ENCODE assay signal across 17 cellular contexts in genomic region chr9:90933468-90933867, GRCh38.
DNase-seq lines count a peak whose midpoint lies in the region; ATAC-seq and TF ChIP-seq lines count a peak whose summit lies in the region.
"Had no signal": no experiment of that assay in that cellular context is flagged by ENCODE, and none has a peak within 500 bp of the region (broad histone marks: within the 10 kb centered on the region; RNA-seq: fewer than 3 reads in every experiment).

No MANE protein-coding gene starts in this region.

- peak overlapping the region; percentile 16 for H3K27ac Mint-ChIP-seq in activated T-cell treated with anti-CD3 and anti-CD28 coated beads, Interleukin-2, amount 50 U/mL, for 72 hours
- no peak overlapping the region for H3K27ac Mint-ChIP-seq in activated T-cell treated with anti-CD3 and anti-CD28 coated beads, Interleukin-2, amount 50 U/mL, for 24 hours
- no peak overlapping the region for H3K27ac Mint-ChIP-seq in CD14-positive monocyte
- H3K27ac Mint-ChIP-seq: CD4-positive, CD25-positive, alpha-beta regulatory T cell; GM23338 had no signal

- TF ChIP-seq CTCF in CD14-positive monocyte (IDR thresholded peaks at IDR 0.05) (no peak), OCI-LY7 (conservative IDR thresholded peaks at IDR 0.05; ENCODE audit: low read length) (no peak), foreskin keratinocyte (conservative IDR thresholded peaks at IDR 0.05) (no peak)

- H3K27ac ChIP-seq in OCI-LY7 (ENCODE audit: low read depth, low read length, poor library complexity, severe bottlenecking) (no peak overlapping the region), foreskin keratinocyte (no peak overlapping the region)
- H3K27ac ChIP-seq: 22Rv1, A549 had no signal

- H3K9me3 ChIP-seq in OCI-LY7 (ENCODE audit: low read length), result no peaks in the 10 kb centered on the region
- H3K9me3 ChIP-seq: A549 had no signal

- no peak overlapping the region for H3K4me3 ChIP-seq in OCI-LY7 (ENCODE audit: low read depth, low read length, poor library complexity, severe bottlenecking)
- H3K4me3 ChIP-seq: A549, GM23338 had no signal

- intact Hi-C loops in CD14-positive monocyte (cut with micrococcal nuclease) (no loop called here), OCI-LY7 (cut with micrococcal nuclease; ENCODE audit: unreplicated experiment) (no loop called here)

- peaks cover 51% of the 10 kb centered on the region for H3K27me3 Mint-ChIP-seq in activated T-cell treated with anti-CD3 and anti-CD28 coated beads, Interleukin-2, amount 50 U/mL, for 72 hours (ENCODE audit: low read depth)
- peaks cover 51% of the 10 kb centered on the region for H3K27me3 Mint-ChIP-seq in activated T-cell treated with anti-CD3 and anti-CD28 coated beads, Interleukin-2, amount 50 U/mL, for 24 hours
- peaks cover 3 to 10% (median 5%) of the 10 kb centered on the region in 3 donors for H3K27me3 Mint-ChIP-seq in CD14-positive monocyte (ENCODE audit: low read depth in 3 of 3)

- H3K27me3 ChIP-seq in foreskin keratinocyte, result peaks cover 6% of the 10 kb centered on the region

- H3K4me3 Mint-ChIP-seq in activated T-cell treated with anti-CD3 and anti-CD28 coated beads, Interleukin-2, amount 50 U/mL, for 72 hours, result no peak overlapping the region
- H3K4me3 Mint-ChIP-seq in activated T-cell treated with anti-CD3 and anti-CD28 coated beads, Interleukin-2, amount 50 U/mL, for 24 hours, result no peak overlapping the region
- no peak overlapping the region for H3K4me3 Mint-ChIP-seq in CD14-positive monocyte
- H3K4me3 Mint-ChIP-seq: CD4-positive, CD25-positive, alpha-beta regulatory T cell; CD8-positive, alpha-beta memory T cell; GM23338 had no signal

- H2AFZ ChIP-seq in OCI-LY7 (ENCODE audit: low read length), result no peak overlapping the region
- H2AFZ ChIP-seq: GM23338 had no signal

- no peaks in the 10 kb centered on the region for H3K9me2 ChIP-seq in OCI-LY7 (ENCODE audit: insufficient read depth, low read length)

- H3K4me1 ChIP-seq in OCI-LY7 (ENCODE audit: insufficient read depth, low read length, poor library complexity, severe bottlenecking), result peaks cover 26% of the 10 kb centered on the region
- no peaks in the 10 kb centered on the region for H3K4me1 ChIP-seq in foreskin keratinocyte
- H3K4me1 ChIP-seq: A549 had no signal

- H3K36me3 ChIP-seq in OCI-LY7 (ENCODE audit: insufficient read depth, low read length), result no peaks in the 10 kb centered on the region

- H3K36me3 Mint-ChIP-seq in activated T-cell treated with anti-CD3 and anti-CD28 coated beads, Interleukin-2, amount 50 U/mL, for 72 hours (ENCODE audit: insufficient read depth in 2 of 2), result no peaks in the 10 kb centered on the region
- H3K36me3 Mint-ChIP-seq in activated T-cell treated with anti-CD3 and anti-CD28 coated beads, Interleukin-2, amount 50 U/mL, for 24 hours (ENCODE audit: low read depth), result no peaks in the 10 kb centered on the region
- H3K36me3 Mint-ChIP-seq in CD14-positive monocyte, result no peaks in the 10 kb centered on the region
- H3K36me3 Mint-ChIP-seq: CD4-positive, CD25-positive, alpha-beta regulatory T cell; CD8-positive, alpha-beta memory T cell had no signal

- BruUV-seq in OCI-LY7 (replicated peaks; lab: Mats Ljungman, UMichigan), result no TSS peak

- H4K20me1 ChIP-seq in OCI-LY7 (ENCODE audit: insufficient read depth, low read length), result no peaks in the 10 kb centered on the region

- peaks cover 10% of the 10 kb centered on the region for H3K4me1 Mint-ChIP-seq in activated T-cell treated with anti-CD3 and anti-CD28 coated beads, Interleukin-2, amount 50 U/mL, for 72 hours (ENCODE audit: low read depth)
- peaks cover 8% of the 10 kb centered on the region for H3K4me1 Mint-ChIP-seq in activated T-cell treated with anti-CD3 and anti-CD28 coated beads, Interleukin-2, amount 50 U/mL, for 24 hours (ENCODE audit: low read depth)
- H3K4me1 Mint-ChIP-seq in CD14-positive monocyte, result no peaks in the 10 kb centered on the region
- H3K4me1 Mint-ChIP-seq: CD4-positive, CD25-positive, alpha-beta regulatory T cell; CD8-positive, alpha-beta memory T cell; GM23338 had no signal

- CTCF ChIA-PET in OCI-LY7 (lab: Charles Lee; ENCODE audit: unreplicated experiment), result no interaction called here

- DNase-seq in activated T-cell treated with anti-CD3 and anti-CD28 coated beads, Interleukin-2, amount 50 U/mL, for 72 hours, result no peak
- no peak for DNase-seq in activated T-cell treated with anti-CD3 and anti-CD28 coated beads, Interleukin-2, amount 50 U/mL, for 24 hours
- DNase-seq in CD14-positive monocyte (ENCODE audit: low spot score) (peak; percentile 22), OCI-LY7 (ENCODE audit: low spot score) (peak; percentile 38), foreskin keratinocyte (no peak), dedifferentiated amniotic fluid mesenchymal stem cell (ENCODE audit: extremely low spot score) (no peak), NCI-H1930 (lab: John Stamatoyannopoulos, UW) (no peak)
- DNase-seq: AML-193; CD4-positive, CD25-positive, alpha-beta regulatory T cell; CD8-positive, alpha-beta memory T cell; COR-L47; DMS 273 treated with DMSO at 0.1 percent for 48 hours; DND-41; HCEC 1CT had no signal

- POLR2A ChIA-PET in OCI-LY7 (lab: Charles Lee), result no interaction called here

- peak overlapping the region; percentile 18; the same call in 1 of the 2 replicates for H3K4me2 ChIP-seq in OCI-LY7 (ENCODE audit: low read length)
- H3K4me2 ChIP-seq: A549, GM23338 had no signal

- no peaks in the 10 kb centered on the region for H3K9me3 Mint-ChIP-seq in activated T-cell treated with anti-CD3 and anti-CD28 coated beads, Interleukin-2, amount 50 U/mL, for 72 hours
- no peaks in the 10 kb centered on the region for H3K9me3 Mint-ChIP-seq in activated T-cell treated with anti-CD3 and anti-CD28 coated beads, Interleukin-2, amount 50 U/mL, for 24 hours
- peaks cover 0 to 2% (median 2%) of the 10 kb centered on the region in 7 donors for H3K9me3 Mint-ChIP-seq in CD14-positive monocyte
- H3K9me3 Mint-ChIP-seq: CD4-positive, CD25-positive, alpha-beta regulatory T cell; CD8-positive, alpha-beta memory T cell; GM23338 had no signal

- ATAC-seq in activated T-cell treated with anti-CD3 and anti-CD28 coated beads, Interleukin-2, amount 50 U/mL, for 72 hours (replicated peaks in 1 of 2), result no peak
- ATAC-seq in foreskin keratinocyte, result no peak
- ATAC-seq: A549, GM23338 had no signal

- no peaks in the 10 kb centered on the region for H3K79me2 ChIP-seq in OCI-LY7 (ENCODE audit: insufficient read depth, low read depth, low read length)

Comparison
In these comparisons a context has a peak if more than half of its experiments do, and no peak if none do; other contexts are left out.
1. DNase-seq: peak in CD14-positive monocyte (single experiment) and OCI-LY7 (single experiment); none in activated T-cell treated with anti-CD3 and anti-CD28 coated beads, Interleukin-2, amount 50 U/mL, for 72 hours (0 of 2), activated T-cell treated with anti-CD3 and anti-CD28 coated beads, Interleukin-2, amount 50 U/mL, for 24 hours (single experiment), foreskin keratinocyte (0 of 2), dedifferentiated amniotic fluid mesenchymal stem cell (single experiment) and NCI-H1930 (0 of 2).